ENCODE assay signal across 1 cellular context in the genomic region with DNA sequence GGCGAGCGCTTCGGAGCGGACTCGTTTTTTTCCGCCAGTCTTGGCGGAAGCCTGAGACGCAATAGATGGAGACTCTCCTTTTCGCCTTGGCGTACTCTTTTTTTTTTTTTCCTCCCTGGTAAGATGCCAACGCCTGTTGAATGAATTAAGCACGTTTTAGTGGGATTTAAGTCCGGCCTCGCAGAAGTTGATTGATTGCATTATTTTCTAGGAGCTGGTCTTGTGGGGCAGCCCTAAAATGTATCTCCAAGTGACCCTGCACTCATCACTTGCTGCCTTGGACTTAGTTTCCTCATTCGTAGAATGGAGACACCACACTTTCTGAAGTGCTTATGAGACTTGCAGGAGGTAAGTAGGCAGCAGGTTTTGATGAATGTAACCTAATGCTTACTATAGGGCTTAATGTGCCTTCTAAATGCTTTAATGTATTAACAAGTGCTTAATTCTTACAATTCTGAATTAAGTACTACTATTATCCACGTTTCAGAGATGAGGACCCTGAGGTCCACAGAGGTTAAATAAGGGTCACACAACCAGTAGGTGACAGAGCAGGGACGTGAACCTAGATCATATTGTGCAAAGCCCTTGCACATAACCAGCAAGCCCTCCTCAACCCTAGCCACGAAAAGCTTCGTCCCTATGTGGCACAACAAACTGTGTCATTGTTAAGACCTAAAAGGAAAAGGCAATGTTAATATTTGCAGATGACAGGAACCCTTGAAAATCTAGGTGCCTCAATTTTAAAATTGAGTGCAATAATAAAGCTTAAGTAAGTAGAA.
TF ChIP-seq lines count a peak whose summit lies in the region.

No MANE protein-coding gene starts in this region.

TF ChIP-seq in endothelial cell of umbilical vein, 7 proteins besides CTCF, POLR2A, EP300 and RAD21 (continued from another document):
- TF ChIP-seq JUN (IDR thresholded peaks at IDR 0.05; ENCODE audit: borderline replicate concordance, insufficient read depth, insufficient read length, low read depth) = no peak
- TF ChIP-seq GATA2 (IDR thresholded peaks at IDR 0.05; ENCODE audit: insufficient read depth, insufficient read length, low read depth, low read length) = no peak
